In the genomic region with DNA sequence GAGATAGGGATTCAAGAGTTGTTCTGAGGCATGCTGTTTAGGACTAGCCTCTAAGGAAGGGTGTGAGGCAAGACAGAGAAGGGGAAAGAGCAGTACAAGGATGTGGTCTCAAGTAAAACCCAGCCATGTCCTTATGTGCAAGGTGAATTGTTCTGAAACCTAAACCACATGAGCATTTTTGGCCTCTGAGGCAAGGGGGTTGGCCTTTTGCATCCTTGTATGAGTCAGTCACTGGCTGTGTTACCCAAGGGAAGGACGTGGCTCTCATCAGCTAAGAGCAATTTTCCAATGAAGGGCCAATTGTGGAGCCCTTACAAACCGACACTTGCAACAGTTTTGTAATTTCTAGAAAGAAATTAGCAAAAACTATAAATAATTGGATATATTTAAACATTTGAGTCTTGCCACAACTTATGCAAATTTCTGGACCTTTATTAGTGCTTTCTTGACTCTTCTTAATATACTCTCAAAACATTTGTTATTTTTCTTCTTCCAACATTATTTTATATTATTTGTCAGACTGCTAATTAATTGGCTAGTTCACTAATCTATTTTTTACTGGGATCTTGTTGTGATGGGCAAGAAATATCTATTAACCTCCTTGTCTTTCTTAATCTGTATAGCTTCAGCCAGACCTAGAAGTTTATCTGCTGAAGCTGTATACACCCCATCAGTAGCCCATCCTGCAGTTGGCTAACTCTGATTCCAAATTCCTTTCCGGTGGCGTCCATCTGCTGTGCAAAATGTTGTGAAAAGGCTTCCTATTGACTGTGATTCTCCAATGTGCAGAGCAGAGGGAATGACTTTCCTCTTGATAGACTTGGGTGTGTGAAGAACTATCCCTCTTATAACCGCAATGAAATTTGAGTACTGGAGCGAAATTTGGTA, we compare ENCODE assay signal across 8 cellular contexts.
A peak's percentile ranks its signal among the peaks of the same experiment; 100 is the strongest.
DNase-seq lines count a peak whose midpoint lies in the region; ATAC-seq and TF ChIP-seq lines count a peak whose summit lies in the region.

No MANE protein-coding gene starts in this region.

- no peaks in the 10 kb centered on the region for H3K36me3 Mint-ChIP-seq in activated naive CD8-positive, alpha-beta T cell treated with anti-CD3 and anti-CD28 coated beads for 36 hours
- no peaks in the 10 kb centered on the region for H3K36me3 Mint-ChIP-seq in CD4-positive, alpha-beta T cell (ENCODE audit: low read depth)

- no peak overlapping the region for H3K27ac ChIP-seq in CD4-positive, alpha-beta T cell (ENCODE audit: low read depth, low read length)

- ATAC-seq in GM19351 (IDR thresholded peaks at IDR 0.05; ENCODE audit: unreplicated experiment) = peak; percentile 98
- ATAC-seq in HG03135 (IDR thresholded peaks at IDR 0.05; ENCODE audit: unreplicated experiment) = peak; percentile 99
- ATAC-seq in stimulated activated naive CD8-positive, alpha-beta T cell treated with anti-CD3 and anti-CD28 coated beads, Interleukin-15, amount 100 ng/mL, for 72 hours = peak; percentile 97
- no peak for ATAC-seq in CD4-positive, alpha-beta T cell (ENCODE audit: poor library complexity)

- no peaks in the 10 kb centered on the region for H3K27me3 ChIP-seq in CD4-positive, alpha-beta T cell (ENCODE audit: control insufficient read depth, insufficient read depth, low read length)

- POLR2A ChIA-PET in CD4-positive, alpha-beta T cell (lab: Charles Lee) = no interaction called here

- H3K9me3 ChIP-seq in CD4-positive, alpha-beta T cell (ENCODE audit: control insufficient read depth, low read length) = no peaks in the 10 kb centered on the region

- peak; percentile 30 for DNase-seq in AG08396 (ENCODE audit: low spot score)
- DNase-seq in activated naive CD8-positive, alpha-beta T cell treated with anti-CD3 and anti-CD28 coated beads for 36 hours = peak; percentile 18
- peak; percentile 19 to 45 for DNase-seq in stimulated activated naive CD8-positive, alpha-beta T cell treated with anti-CD3 and anti-CD28 coated beads, Interleukin-15, amount 100 ng/mL, for 72 hours
- DNase-seq in medulla oblongata (ENCODE audit: extremely low spot score) = no peak
- DNase-seq in CD4-positive, alpha-beta T cell = no peak
- DNase-seq in NAMALWA (ENCODE audit: low spot score) = no peak

- intact Hi-C loops in CD4-positive, alpha-beta T cell (cut with DNase I, micrococcal nuclease) = no loop called here

- no peak for TF ChIP-seq CTCF in CD4-positive, alpha-beta T cell (IDR thresholded peaks at IDR 0.05)

- H3K27me3 Mint-ChIP-seq in activated naive CD8-positive, alpha-beta T cell treated with anti-CD3 and anti-CD28 coated beads for 36 hours = no peaks in the 10 kb centered on the region
- no peaks in the 10 kb centered on the region for H3K27me3 Mint-ChIP-seq in stimulated activated naive CD8-positive, alpha-beta T cell treated with anti-CD3 and anti-CD28 coated beads, Interleukin-15, amount 100 ng/mL, for 72 hours
- H3K27me3 Mint-ChIP-seq in CD4-positive, alpha-beta T cell = no peaks in the 10 kb centered on the region

- CTCF ChIA-PET in CD4-positive, alpha-beta T cell (lab: Charles Lee) = no interaction called here

- H3K4me1 Mint-ChIP-seq in activated naive CD8-positive, alpha-beta T cell treated with anti-CD3 and anti-CD28 coated beads for 36 hours = peaks cover 1% of the 10 kb centered on the region
- no peaks in the 10 kb centered on the region for H3K4me1 Mint-ChIP-seq in stimulated activated naive CD8-positive, alpha-beta T cell treated with anti-CD3 and anti-CD28 coated beads, Interleukin-15, amount 100 ng/mL, for 72 hours
- H3K4me1 Mint-ChIP-seq in CD4-positive, alpha-beta T cell (ENCODE audit: low read depth) = no peaks in the 10 kb centered on the region

- no peaks in the 10 kb centered on the region for H3K9me3 Mint-ChIP-seq in activated naive CD8-positive, alpha-beta T cell treated with anti-CD3 and anti-CD28 coated beads for 36 hours
- no peaks in the 10 kb centered on the region for H3K9me3 Mint-ChIP-seq in stimulated activated naive CD8-positive, alpha-beta T cell treated with anti-CD3 and anti-CD28 coated beads, Interleukin-15, amount 100 ng/mL, for 72 hours
- no peaks in the 10 kb centered on the region for H3K9me3 Mint-ChIP-seq in CD4-positive, alpha-beta T cell

- H3K4me3 Mint-ChIP-seq in activated naive CD8-positive, alpha-beta T cell treated with anti-CD3 and anti-CD28 coated beads for 36 hours = no peak overlapping the region
- no peak overlapping the region for H3K4me3 Mint-ChIP-seq in stimulated activated naive CD8-positive, alpha-beta T cell treated with anti-CD3 and anti-CD28 coated beads, Interleukin-15, amount 100 ng/mL, for 72 hours
- no peak overlapping the region for H3K4me3 Mint-ChIP-seq in CD4-positive, alpha-beta T cell

- H3K27ac Mint-ChIP-seq in activated naive CD8-positive, alpha-beta T cell treated with anti-CD3 and anti-CD28 coated beads for 36 hours = no peak overlapping the region
- no peak overlapping the region for H3K27ac Mint-ChIP-seq in stimulated activated naive CD8-positive, alpha-beta T cell treated with anti-CD3 and anti-CD28 coated beads, Interleukin-15, amount 100 ng/mL, for 72 hours
- H3K27ac Mint-ChIP-seq in CD4-positive, alpha-beta T cell = no peak overlapping the region

Comparison
In these comparisons a context has a peak if more than half of its experiments do, and no peak if none do; other contexts are left out.
1. DNase-seq: peak in AG08396 (single experiment), activated naive CD8-positive, alpha-beta T cell treated with anti-CD3 and anti-CD28 coated beads for 36 hours (single experiment) and stimulated activated naive CD8-positive, alpha-beta T cell treated with anti-CD3 and anti-CD28 coated beads, Interleukin-15, amount 100 ng/mL, for 72 hours (2 of 2); none in medulla oblongata (single experiment), CD4-positive, alpha-beta T cell (0 of 10) and NAMALWA (single experiment).